23 cellular contexts compared by ENCODE assay signal in genomic region chr18:48656582-48656981, GRCh38.
DNase-seq lines count a peak whose midpoint lies in the region; ATAC-seq, FAIRE-seq and TF ChIP-seq lines count a peak whose summit lies in the region.
"Had no signal": no experiment of that assay in that cellular context is flagged by ENCODE, and none has a peak within 500 bp of the region (broad histone marks: within the 10 kb centered on the region; RNA-seq: fewer than 3 reads in every experiment).

No MANE protein-coding gene starts in this region.

- no peak for ATAC-seq in Right ventricle myocardium inferior
- no peak for ATAC-seq in HG02623 (IDR thresholded peaks at IDR 0.05; ENCODE audit: unreplicated experiment)
- no peak for ATAC-seq in aorta (ENCODE audit: low FRiP score)
- ATAC-seq: WTC11 had no signal

- no peak overlapping the region for H4K8ac ChIP-seq in mesenchymal stem cell (ENCODE audit: low read length)

- H2BK12ac ChIP-seq in mesenchymal stem cell (ENCODE audit: low read length in 2 of 2): no peak overlapping the region

- H3K9me3 ChIP-seq in A673 (ENCODE audit: low read depth, low read length, poor library complexity, severe bottlenecking) (no peaks in the 10 kb centered on the region), astrocyte (ENCODE audit: insufficient read depth, low read depth, low read length) (no peaks in the 10 kb centered on the region), mesenchymal stem cell (ENCODE audit: control insufficient read depth, low read length) (no peaks in the 10 kb centered on the region), aorta (ENCODE audit: control insufficient read depth, low read length) (no peaks in the 10 kb centered on the region)
- H3K9me3 ChIP-seq: right atrium auricular region had no signal

- no peak overlapping the region for H2AFZ ChIP-seq in astrocyte (ENCODE audit: low read depth, low read length)
- H2AFZ ChIP-seq in mesenchymal stem cell (ENCODE audit: low read depth, low read length): no peak overlapping the region

- peak overlapping the region; percentile 29 for H3K4me2 ChIP-seq in astrocyte (ENCODE audit: low read length)
- H3K4me2 ChIP-seq in mesenchymal stem cell (ENCODE audit: low read length, poor library complexity, severe bottlenecking): no peak overlapping the region

- H3K36me3 Mint-ChIP-seq in HFFc6 (ENCODE audit: low read depth): peaks cover 15% of the 10 kb centered on the region
- H3K36me3 Mint-ChIP-seq in astrocyte (ENCODE audit: low read depth, unreplicated experiment): peaks cover 9% of the 10 kb centered on the region
- H3K36me3 Mint-ChIP-seq: WTC11 had no signal

- H3K27me3 Mint-ChIP-seq in HFFc6 (ENCODE audit: insufficient read depth): no peaks in the 10 kb centered on the region; the same call in none of the 2 replicates
- H3K27me3 Mint-ChIP-seq in astrocyte (ENCODE audit: low read depth, unreplicated experiment): no peaks in the 10 kb centered on the region
- H3K27me3 Mint-ChIP-seq: CD4-positive, alpha-beta T cell had no signal

- no peaks in the 10 kb centered on the region for H3K9me3 Mint-ChIP-seq in HFFc6
- H3K9me3 Mint-ChIP-seq in astrocyte (ENCODE audit: unreplicated experiment): peaks cover 7% of the 10 kb centered on the region
- H3K9me3 Mint-ChIP-seq: activated T-helper 2 cell treated with anti-CD3 and anti-CD28 coated beads, Interferon-gamma antibody, Interleukin-2, Interleukin-4, amounts not matched to agents 10 μg/mL and 5 μg/mL and 100 μg/mL, durations not matched to agents 14 hours and 24 hours and 36 hours; CD4-positive, alpha-beta T cell; central memory CD8-positive, alpha-beta T cell; T-helper 1 cell treated with Interleukin-12 subunit alpha and Interleukin-12 subunit beta and Interleukin-4 antibody, amounts not matched to agents 30 μg/mL and 1 μg/mL, for 36 hours had no signal

- H3K4me3 ChIP-seq in A673 (ENCODE audit: low read depth, low read length, poor library complexity, severe bottlenecking) (no peak overlapping the region), astrocyte (ENCODE audit: insufficient read depth, low read depth, low read length) (no peak overlapping the region), mesenchymal stem cell (ENCODE audit: insufficient read depth in 1 of 2, low read depth in 1 of 2, low read length in 2 of 2) (no peak overlapping the region), aorta (ENCODE audit: low read length in 2 of 2) (no peak overlapping the region)
- H3K4me3 ChIP-seq: right atrium auricular region had no signal

- H3K79me2 ChIP-seq in astrocyte (ENCODE audit: insufficient read depth, low read length): peaks cover 37% of the 10 kb centered on the region

- no peak overlapping the region for H3K4ac ChIP-seq in mesenchymal stem cell (ENCODE audit: low read depth in 1 of 2, low read length in 2 of 2)

- FAIRE-seq in astrocyte (lab: Jason Lieb, UNC) (no peak), GM12892 (lab: Jason Lieb, UNC) (no peak)

- H3K18ac ChIP-seq in mesenchymal stem cell (ENCODE audit: low read depth in 1 of 2, low read length in 2 of 2): no peak overlapping the region

- H3K4me1 Mint-ChIP-seq in HFFc6 (ENCODE audit: low read depth) (peaks cover 12% of the 10 kb centered on the region; the same call in 1 of the 2 replicates), astrocyte (ENCODE audit: low read depth, unreplicated experiment) (peaks cover 11% of the 10 kb centered on the region)
- H3K4me1 Mint-ChIP-seq: central memory CD8-positive, alpha-beta T cell had no signal

- 84% methylated on average over 3 of the region's 3 CpGs for WGBS in mesenchymal stem cell
- 79 to 84% methylated on average over 3 of the region's 3 CpGs for WGBS in aorta, 2 donors

- H4K91ac ChIP-seq in mesenchymal stem cell (ENCODE audit: low read length): no peak overlapping the region

- no peak for TF ChIP-seq POLR2A in GM12892 (IDR thresholded peaks at IDR 0.05; ENCODE audit: low read depth, low read length)

- peaks cover 22% of the 10 kb centered on the region for H3K79me1 ChIP-seq in mesenchymal stem cell (replicated peaks; ENCODE audit: low read length, poor library complexity, severe bottlenecking)

- intact Hi-C loops in A673 (cut with micrococcal nuclease; ENCODE audit: unreplicated experiment) (no loop called here), Right ventricle myocardium inferior (cut with DNase I) (no loop called here), aorta (cut with DNase I) (no loop called here)

- H3K27ac Mint-ChIP-seq in HFFc6: peak overlapping the region; percentile 67
- peak overlapping the region; percentile 28 for H3K27ac Mint-ChIP-seq in astrocyte (ENCODE audit: unreplicated experiment)
- H3K27ac Mint-ChIP-seq: activated T-helper 2 cell treated with anti-CD3 and anti-CD28 coated beads, Interferon-gamma antibody, Interleukin-2, Interleukin-4, amounts not matched to agents 10 μg/mL and 5 μg/mL and 100 μg/mL, durations not matched to agents 14 hours and 24 hours and 36 hours; CD4-positive, alpha-beta T cell; endodermal cell; mesothelial cell of epicardium; T-helper 1 cell treated with Interleukin-12 subunit alpha and Interleukin-12 subunit beta and Interleukin-4 antibody, amounts not matched to agents 30 μg/mL and 1 μg/mL, for 36 hours; WTC11 had no signal

- POLR2A ChIA-PET in A673 (lab: Charles Lee; ENCODE audit: low non-redundant PET): no interaction called here

- TF ChIP-seq CTCF in A673 (conservative IDR thresholded peaks at IDR 0.05; ENCODE audit: low read depth, low read length) (no peak), HFFc6 (IDR thresholded peaks at IDR 0.05) (no peak), astrocyte (IDR thresholded peaks at IDR 0.05; ENCODE audit: insufficient read depth, low read depth, low read length) (no peak)

- no peak overlapping the region for H2BK5ac ChIP-seq in mesenchymal stem cell (ENCODE audit: low read depth, low read length, poor library complexity, severe bottlenecking)

- peaks cover 60% of the 10 kb centered on the region for H4K20me1 ChIP-seq in astrocyte (ENCODE audit: insufficient read depth, low read length)

- CTCF ChIA-PET in A673 (lab: Charles Lee): interaction anchor here (0.6 to 0.9 kb wide), 2 partner anchors 181 to 1205 kb away, joined by 3 read pairs; no protein-coding TSS in a partner anchor

- H3K4me1 ChIP-seq in A673 (ENCODE audit: insufficient read depth, low read length, poor library complexity, severe bottlenecking) (peaks cover 9% of the 10 kb centered on the region), astrocyte (ENCODE audit: insufficient read depth, low read length) (peaks cover 27% of the 10 kb centered on the region), mesenchymal stem cell (ENCODE audit: control insufficient read depth, insufficient read depth, low read depth, low read length) (peaks cover 25% of the 10 kb centered on the region), aorta (ENCODE audit: control insufficient read depth in 1 of 2, insufficient read depth in 2 of 2, low read length in 2 of 2) (peaks cover 0 to 2% of the 10 kb centered on the region in 2 donors)

- H3K4me3 Mint-ChIP-seq in HFFc6 (no peak overlapping the region), astrocyte (ENCODE audit: unreplicated experiment) (no peak overlapping the region)
- H3K4me3 Mint-ChIP-seq: CD4-positive, alpha-beta T cell; central memory CD8-positive, alpha-beta T cell; endodermal cell; mesothelial cell of epicardium; T-helper 1 cell treated with Interleukin-12 subunit alpha and Interleukin-12 subunit beta and Interleukin-4 antibody, amounts not matched to agents 30 μg/mL and 1 μg/mL, for 36 hours; WTC11 had no signal

- H3K23ac ChIP-seq in mesenchymal stem cell (ENCODE audit: low read length in 2 of 2): no peak overlapping the region

- no peak overlapping the region for H3K27ac ChIP-seq in A673 (ENCODE audit: low read depth, low read length, poor library complexity, severe bottlenecking)
- H3K27ac ChIP-seq in astrocyte (ENCODE audit: low read depth, low read length): no peak overlapping the region
- no peak overlapping the region for H3K27ac ChIP-seq in mesenchymal stem cell (ENCODE audit: low read length, poor library complexity, severe bottlenecking)
- H3K27ac ChIP-seq in aorta (ENCODE audit: low read depth in 1 of 2, low read length in 2 of 2): no peak overlapping the region
- H3K27ac ChIP-seq: right atrium auricular region had no signal

- no peak overlapping the region for H2BK15ac ChIP-seq in mesenchymal stem cell (ENCODE audit: low read depth, poor library complexity, severe bottlenecking)

- no peaks in the 10 kb centered on the region for H3K36me3 ChIP-seq in A673 (ENCODE audit: insufficient read depth, low read length, poor library complexity, severe bottlenecking)
- H3K36me3 ChIP-seq in astrocyte (ENCODE audit: insufficient read depth, low read length): no peaks in the 10 kb centered on the region
- peaks cover 0 to 3% of the 10 kb centered on the region in 2 experiments for H3K36me3 ChIP-seq in mesenchymal stem cell (ENCODE audit: control insufficient read depth in 1 of 2, insufficient read depth in 2 of 2, low read depth in 1 of 2, low read length in 2 of 2)
- H3K36me3 ChIP-seq in aorta (ENCODE audit: control insufficient read depth in 1 of 2, insufficient read depth in 2 of 2, low read length in 1 of 2): no peaks in the 10 kb centered on the region
- H3K36me3 ChIP-seq: right atrium auricular region had no signal

- H3K9ac ChIP-seq in astrocyte (ENCODE audit: low read length): peak overlapping the region; percentile 12
- peak overlapping the region; percentile 2 for H3K9ac ChIP-seq in mesenchymal stem cell (ENCODE audit: low read length)

- H3K27me3 ChIP-seq in A673 (replicated peaks; ENCODE audit: insufficient read depth, low read depth, low read length, poor library complexity): no peaks in the 10 kb centered on the region
- no peaks in the 10 kb centered on the region for H3K27me3 ChIP-seq in astrocyte (ENCODE audit: insufficient read depth, low read length)
- no peaks in the 10 kb centered on the region for H3K27me3 ChIP-seq in mesenchymal stem cell (ENCODE audit: control insufficient read depth in 1 of 2, insufficient read depth in 1 of 2, low read length in 2 of 2)
- no peaks in the 10 kb centered on the region for H3K27me3 ChIP-seq in aorta (ENCODE audit: control insufficient read depth in 1 of 2, insufficient read depth in 2 of 2, low read length in 1 of 2)
- H3K27me3 ChIP-seq: right atrium auricular region had no signal

- DNase-seq in A673 (ENCODE audit: low spot score) (peak; percentile 19), HFFc6 (peak; percentile 49), astrocyte (ENCODE audit: low read depth) (peak; percentile 14), mesenchymal stem cell (no peak), GM12892 (ENCODE audit: insufficient read length) (no peak), Right ventricle myocardium inferior (ENCODE audit: missing footprints) (no peak), aorta (no peak)
- DNase-seq: ACHN; CD4-positive, alpha-beta T cell; endodermal cell; hippocampal formation; MM.1S; NCI-H187 treated with DMSO at 0.1 percent for 48 hours; NCI-H510A treated with DMSO at 0.1 percent for 48 hours; stimulated activated CD4-positive, alpha-beta T cell treated with anti-CD3 and anti-CD28 coated beads, Interleukin-15, amount 100 ng/mL, for 24 hours; stimulated activated naive CD4-positive, alpha-beta T cell treated with Interleukin-2 at 50 U/mL for 16 hours had no signal

- no peak overlapping the region for H2BK120ac ChIP-seq in mesenchymal stem cell (ENCODE audit: low read depth, low read length)

- no TSS peak for BruUV-seq in A673 (replicated peaks; lab: Mats Ljungman, UMichigan)

- H2AK5ac ChIP-seq in mesenchymal stem cell (ENCODE audit: low read length, severe bottlenecking): no peak overlapping the region

- no peak overlapping the region for H3K14ac ChIP-seq in mesenchymal stem cell (ENCODE audit: low read length in 2 of 2)

Comparison
In these comparisons a context has a peak if more than half of its experiments do, and no peak if none do; other contexts are left out.
1. DNase-seq: peak in A673 (single experiment), HFFc6 (single experiment) and astrocyte (single experiment); none in mesenchymal stem cell (single experiment), GM12892 (single experiment), Right ventricle myocardium inferior (single experiment) and aorta (0 of 2).